ENCODE assay signal across 8 cellular contexts in the genomic region with DNA sequence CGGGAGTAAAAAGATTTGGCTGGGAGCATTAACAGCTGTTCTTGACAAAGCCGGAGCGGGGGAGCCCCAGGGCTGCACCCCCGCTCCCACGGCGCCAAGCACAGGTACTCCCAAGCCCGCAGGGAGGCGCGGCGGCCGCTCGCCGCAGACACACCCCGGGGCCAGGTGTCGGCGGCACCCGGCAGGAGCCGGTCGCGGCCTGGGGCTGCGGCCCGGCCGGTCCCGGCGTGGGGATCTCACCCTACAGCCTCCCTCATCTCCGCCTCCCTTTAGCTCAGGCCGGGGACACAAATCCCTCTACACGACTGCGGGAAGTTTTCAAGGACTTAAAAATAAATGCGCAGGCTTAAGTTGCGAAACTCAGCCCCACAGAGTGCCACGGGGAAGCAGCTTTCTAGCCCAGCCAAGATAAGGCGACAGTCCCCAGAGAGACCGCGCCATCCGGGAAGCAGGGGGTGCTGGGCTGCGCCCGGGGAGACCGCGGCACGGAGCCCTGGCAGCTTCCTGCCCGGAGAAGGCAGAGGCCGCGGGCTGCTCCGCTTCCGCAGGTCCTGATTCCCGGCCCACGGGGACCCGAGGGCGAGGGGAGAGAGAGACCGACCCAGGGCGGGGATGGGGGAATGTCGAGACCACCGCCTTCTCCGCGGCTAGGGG. TPM values are rescaled to one million over a fixed set of nuclear protein-coding genes. Genes with fewer than 3 reads are reported as not detected.
DNase-seq lines count a peak whose midpoint lies in the region; ATAC-seq and TF ChIP-seq lines count a peak whose summit lies in the region.

No MANE protein-coding gene starts in this region.

- no peaks in the 10 kb centered on the region for H3K36me3 Mint-ChIP-seq in CD8-positive, alpha-beta T cell

- no peaks in the 10 kb centered on the region for H3K9me3 Mint-ChIP-seq in CD8-positive, alpha-beta T cell

- POLR2A ChIA-PET in CD8-positive, alpha-beta T cell (lab: Charles Lee) = no interaction called here

- intact Hi-C loops in CD8-positive, alpha-beta T cell (cut with DNase I, micrococcal nuclease) = no loop called here
- intact Hi-C loops in psoas muscle (cut with DNase I) = loop anchor here in 1 of 2 donors (2.0 to 5.0 kb wide), 5 partner anchors 42 to 558 kb away; no protein-coding TSS in a partner anchor

- peak overlapping the region; percentile 48 for H3K4me3 ChIP-seq in CD8-positive, alpha-beta T cell (ENCODE audit: low read depth, low read length)
- H3K4me3 ChIP-seq in psoas muscle = peak overlapping the region; percentile 98

- ATAC-seq in CD8-positive, alpha-beta T cell = peak; percentile 20
- ATAC-seq in GM18870 (IDR thresholded peaks at IDR 0.05; ENCODE audit: unreplicated experiment) = peak; percentile 41
- ATAC-seq in HG03060 (IDR thresholded peaks at IDR 0.05; ENCODE audit: low read depth, unreplicated experiment) = peak; percentile 23
- ATAC-seq in psoas muscle = peak; percentile 70 to 76 (median 74)

- peaks cover 15% of the 10 kb centered on the region for H3K4me1 Mint-ChIP-seq in CD8-positive, alpha-beta T cell (ENCODE audit: low read depth)

- peaks cover 62% of the 10 kb centered on the region for H3K27me3 Mint-ChIP-seq in CD8-positive, alpha-beta T cell (ENCODE audit: low read depth)

- peaks cover 14% of the 10 kb centered on the region for H3K27me3 ChIP-seq in CD8-positive, alpha-beta T cell (ENCODE audit: insufficient read depth, low read length)
- no peaks in the 10 kb centered on the region for H3K27me3 ChIP-seq in psoas muscle (ENCODE audit: insufficient read depth in 3 of 3, low read length in 2 of 3)

- CTCF ChIA-PET in CD8-positive, alpha-beta T cell (lab: Charles Lee) = no interaction called here

- no peaks in the 10 kb centered on the region for H3K9me3 ChIP-seq in CD8-positive, alpha-beta T cell (ENCODE audit: low read length)
- H3K9me3 ChIP-seq in psoas muscle = no peaks in the 10 kb centered on the region

- peaks cover 9% of the 10 kb centered on the region for H3K4me1 ChIP-seq in CD8-positive, alpha-beta T cell (ENCODE audit: insufficient read depth, low read length)
- H3K4me1 ChIP-seq in psoas muscle = peaks cover 36% of the 10 kb centered on the region

- no peak overlapping the region for H3K27ac ChIP-seq in CD8-positive, alpha-beta T cell (ENCODE audit: low read depth, low read length)
- H3K27ac ChIP-seq in psoas muscle = peak overlapping the region; percentile 96

- WGBS in psoas muscle, 3 donors = 1% methylated on average over 40 to 56 of the region's 56 CpGs

- no peak overlapping the region for H3K27ac Mint-ChIP-seq in CD8-positive, alpha-beta T cell

- TF ChIP-seq CTCF in CD8-positive, alpha-beta T cell (IDR thresholded peaks at IDR 0.05) = no peak
- TF ChIP-seq CTCF in psoas muscle (IDR thresholded peaks at IDR 0.05) = peak; percentile 32

- no peaks in the 10 kb centered on the region for H3K36me3 ChIP-seq in CD8-positive, alpha-beta T cell (ENCODE audit: insufficient read depth, low read length)
- no peaks in the 10 kb centered on the region for H3K36me3 ChIP-seq in psoas muscle (ENCODE audit: insufficient read depth in 1 of 2, low read depth in 1 of 2)

- peak in 1 of 7 experiments; percentile 50 for DNase-seq in CD8-positive, alpha-beta T cell
- DNase-seq in NOMO-1 (lab: John Stamatoyannopoulos, UW; ENCODE audit: unreplicated experiment in 2 of 2) = peak; percentile 21 to 31
- DNase-seq in anterior cingulate cortex (lab: John Stamatoyannopoulos, UW) = peak in 49 of 58 donors; percentile 16 to 78 (median 55)
- peak; percentile 49 for DNase-seq in hepatic stellate cell (ENCODE audit: low spot score)
- peak; percentile 71 to 81 for DNase-seq in psoas muscle
- DNase-seq in KG1 (lab: John Stamatoyannopoulos, UW) = no peak

- peak overlapping the region; percentile 75 for H3K4me3 Mint-ChIP-seq in CD8-positive, alpha-beta T cell

RNA-seq across cellular contexts. Expression of gene SH3RF1, which starts 0.5 kb away (rescaled TPM):
- total RNA-seq in CD8-positive, alpha-beta T cell = not detected
- 10 to 100 TPM; 19.2 to 35.9 (median 27.0) TPM for total RNA-seq in psoas muscle
- polyA plus RNA-seq in psoas muscle = 1 to 10 TPM; 4.8 to 7.4 (median 5.3) TPM

Comparison
In these comparisons a context has a peak if more than half of its experiments do, and no peak if none do; other contexts are left out.
1. ATAC-seq: peak in every context shown above with its lines; median percentile 74 in psoas muscle; 41 in GM18870; 23 in HG03060; 20 in CD8-positive, alpha-beta T cell.
2. RNA of gene SH3RF1, which starts 0.5 kb away (total RNA-seq): 19.2 to 35.9 TPM in psoas muscle; not detected in CD8-positive, alpha-beta T cell; every median in the first group is over 10 times any median in the second.